8 cellular contexts compared by ENCODE assay signal in the genomic region with DNA sequence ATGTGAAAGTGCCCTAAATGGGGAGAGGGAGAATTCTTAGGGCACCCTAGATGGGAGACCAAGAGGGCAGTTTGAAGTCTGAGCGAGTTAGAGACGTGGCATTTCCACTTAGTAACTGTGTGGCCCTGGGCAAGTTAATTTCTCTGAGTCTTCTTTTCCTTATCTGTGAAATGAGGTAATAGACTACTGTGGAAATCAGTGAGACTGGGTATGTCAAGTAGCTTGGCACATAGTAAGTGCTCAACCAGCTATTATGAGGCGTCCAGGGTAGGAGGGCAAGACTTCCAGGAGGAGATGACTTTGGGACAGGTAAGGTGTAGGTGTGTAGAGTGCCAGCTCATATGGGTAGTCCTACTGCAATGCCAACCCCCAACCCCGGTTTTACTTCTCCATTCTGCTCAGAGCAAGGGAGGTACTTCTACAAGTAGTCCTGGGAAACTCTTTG. TPM values are rescaled to one million over a fixed set of nuclear protein-coding genes. Genes with fewer than 3 reads are reported as not detected.
DNase-seq lines count a peak whose midpoint lies in the region; ATAC-seq, FAIRE-seq and TF ChIP-seq lines count a peak whose summit lies in the region.

No MANE protein-coding gene starts in this region.

- H4K20me1 ChIP-seq in H1 (replicated peaks in 1 of 2; ENCODE audit: control insufficient read depth in 1 of 2, insufficient read depth in 2 of 2, low read length in 2 of 2): no peaks in the 10 kb centered on the region
- peaks cover 10% of the 10 kb centered on the region for H4K20me1 ChIP-seq in neural progenitor cell (ENCODE audit: low read depth)

- no peaks in the 10 kb centered on the region for H3K36me3 ChIP-seq in H1 (ENCODE audit: control insufficient read depth in 2 of 4, insufficient read depth in 4 of 4, low read length in 3 of 4)
- H3K36me3 ChIP-seq in neural progenitor cell: no peaks in the 10 kb centered on the region

- H3K4me1 ChIP-seq in H1 (replicated peaks in 1 of 4; ENCODE audit: control insufficient read depth in 3 of 4, insufficient read depth in 4 of 4, low read length in 3 of 4): peaks cover 0 to 4% (median 0%) of the 10 kb centered on the region in 4 experiments; a peak in 3 of 7 replicates
- peaks cover 7% of the 10 kb centered on the region for H3K4me1 ChIP-seq in neural progenitor cell

- CTCF ChIA-PET in H1 (lab: Charles Lee; ENCODE audit: partially characterized antibody): no interaction called here

- H4K5ac ChIP-seq in H1 (ENCODE audit: insufficient read length, low read depth, low read length): no peak overlapping the region

- no peak overlapping the region for H2BK20ac ChIP-seq in H1 (ENCODE audit: low read length)

- H3K18ac ChIP-seq in H1 (ENCODE audit: extremely low read depth, low read length): no peak overlapping the region

- 79% methylated on average over 4 of the region's 4 CpGs; no CpG with 5 or more reads in 1 of the 2 experiments for WGBS in H1 (ENCODE audit: extremely low coverage in 1 of 2, insufficient coverage in 1 of 2, insufficient read length in 1 of 2, insufficient replicate concordance in 2 of 2, low coverage in 1 of 2, low lambda C conversion rate in 2 of 2, missing lambda C conversion rate in 1 of 2), 2 experiments

- H3F3A ChIP-seq in neural progenitor cell (ENCODE audit: low read depth): peaks cover 5% of the 10 kb centered on the region

- POLR2A ChIA-PET in H1 (lab: Charles Lee; ENCODE audit: partially characterized antibody): no interaction called here

- H3K9me3 Mint-ChIP-seq in T-helper 2 cell treated with Interferon-gamma antibody and Interleukin-4, amounts not matched to agents 5 μg/mL and 100 μg/mL, for 36 hours: no peaks in the 10 kb centered on the region
- H3K9me3 Mint-ChIP-seq in neural progenitor cell: no peaks in the 10 kb centered on the region

- H3K79me2 ChIP-seq in H1 (ENCODE audit: control insufficient read depth in 1 of 2, insufficient read depth in 2 of 2, low read length in 2 of 2) (no peaks in the 10 kb centered on the region), neural progenitor cell (ENCODE audit: low read depth) (peaks cover 39% of the 10 kb centered on the region)

- no peak for TF ChIP-seq RAD21 in H1 (IDR thresholded peaks at IDR 0.05 in 1 of 2, conservative IDR thresholded peaks at IDR 0.05 in 1 of 2; ENCODE audit: low read depth in 2 of 2, low read length in 2 of 2)

- no peaks in the 10 kb centered on the region for H3K27me3 ChIP-seq in H1 (replicated peaks in 1 of 4; ENCODE audit: control insufficient read depth in 3 of 4, extremely low read depth in 1 of 4, insufficient read depth in 3 of 4, low read length in 3 of 4)
- H3K27me3 ChIP-seq in neural progenitor cell: peaks cover 13% of the 10 kb centered on the region

- FAIRE-seq in H1 (lab: Jason Lieb, UNC): no peak

- H3K4ac ChIP-seq in H1 (replicated peaks; ENCODE audit: insufficient read length, low read depth, low read length): no peak overlapping the region

- no peaks in the 10 kb centered on the region; the same call in 1 of the 2 replicates for H3K79me1 ChIP-seq in H1 (ENCODE audit: low read depth, low read length)

- no peak overlapping the region for H2BK120ac ChIP-seq in H1 (replicated peaks; ENCODE audit: low read depth, low read length)

- H3K27ac ChIP-seq in H1 (ENCODE audit: low read depth, low read length) (no peak overlapping the region), neural progenitor cell (no peak overlapping the region)

- no peak for TF ChIP-seq POLR2A in H1 (IDR thresholded peaks at IDR 0.05; ENCODE audit: control extremely low read depth in 1 of 2, low read depth in 2 of 2, low read length in 2 of 2)

- H2AFZ ChIP-seq in H1 (ENCODE audit: low read length) (no peak overlapping the region), neural progenitor cell (replicated peaks) (no peak overlapping the region)

- peaks cover 2 to 14% of the 10 kb centered on the region in 2 experiments; a peak in 3 of 4 replicates for H3K9me3 ChIP-seq in H1 (ENCODE audit: insufficient read depth in 2 of 2, low read depth in 1 of 2, low read length in 1 of 2)
- H3K9me3 ChIP-seq in neural progenitor cell (ENCODE audit: low read depth): no peaks in the 10 kb centered on the region

- no peak for TF ChIP-seq CTCF in H1 (IDR thresholded peaks at IDR 0.05; ENCODE audit: control extremely low read depth in 1 of 3, insufficient read depth in 1 of 3, low read depth in 1 of 3, low read length in 3 of 3)
- TF ChIP-seq CTCF in neural progenitor cell (IDR thresholded peaks at IDR 0.05): no peak

- H3K56ac ChIP-seq in H1 (replicated peaks; ENCODE audit: insufficient read length, low read depth, low read length): no peak overlapping the region

- TF ChIP-seq EP300 in H1 (IDR thresholded peaks at IDR 0.05; ENCODE audit: borderline replicate concordance in 1 of 2, low read depth in 2 of 2, low read length in 2 of 2): no peak

- H3K27ac Mint-ChIP-seq in T-helper 2 cell treated with Interferon-gamma antibody and Interleukin-4, amounts not matched to agents 5 μg/mL and 100 μg/mL, for 36 hours: peak overlapping the region; percentile 85
- no peak overlapping the region for H3K27ac Mint-ChIP-seq in neural progenitor cell

- H3K4me2 ChIP-seq in H1 (ENCODE audit: insufficient read depth in 1 of 2, low read depth in 2 of 2, low read length in 2 of 2) (peak overlapping the region; percentile 47 to 74), neural progenitor cell (peak overlapping the region; percentile 82)

- H3K23ac ChIP-seq in H1 (ENCODE audit: insufficient read length): no peak overlapping the region

- no peak overlapping the region for H2BK12ac ChIP-seq in H1 (ENCODE audit: low read depth, low read length)

- H4K8ac ChIP-seq in H1 (ENCODE audit: extremely low read depth, insufficient read depth, low read length): no peak overlapping the region

- no peak overlapping the region for H4K91ac ChIP-seq in H1 (replicated peaks; ENCODE audit: insufficient read length, low read length)

- H3K9ac ChIP-seq in H1 (replicated peaks in 1 of 4; ENCODE audit: extremely low read depth in 1 of 4, low read depth in 3 of 4, low read length in 3 of 4): peak overlapping the region in 1 of 4 experiments; percentile 35; a peak in 1 of 7 replicates
- no peak overlapping the region for H3K9ac ChIP-seq in neural progenitor cell

- no peak overlapping the region for H2BK5ac ChIP-seq in H1 (ENCODE audit: low read depth, low read length)

- H3K23me2 ChIP-seq in H1 (ENCODE audit: low read depth, low read length): peaks cover 8% of the 10 kb centered on the region; the same call in 1 of the 2 replicates

- ATAC-seq in HG02884 (IDR thresholded peaks at IDR 0.05; ENCODE audit: unreplicated experiment): peak; percentile 55

- no peak overlapping the region for H2BK15ac ChIP-seq in H1 (ENCODE audit: low read length)

- H3K36me3 Mint-ChIP-seq in T-helper 2 cell treated with Interferon-gamma antibody and Interleukin-4, amounts not matched to agents 5 μg/mL and 100 μg/mL, for 36 hours (ENCODE audit: low read depth): peaks cover 11% of the 10 kb centered on the region
- no peaks in the 10 kb centered on the region for H3K36me3 Mint-ChIP-seq in neural progenitor cell

- H3K4me3 ChIP-seq in H1 (ENCODE audit: extremely low read depth in 1 of 4, insufficient read depth in 2 of 4, low read depth in 3 of 4, low read length in 4 of 4) (peak overlapping the region; percentile 70 to 87 (median 78)), neural progenitor cell (peak overlapping the region; percentile 85)

- H3K4me1 Mint-ChIP-seq in T-helper 2 cell treated with Interferon-gamma antibody and Interleukin-4, amounts not matched to agents 5 μg/mL and 100 μg/mL, for 36 hours (ENCODE audit: low read depth): peaks cover 29% of the 10 kb centered on the region
- peaks cover 12% of the 10 kb centered on the region for H3K4me1 Mint-ChIP-seq in neural progenitor cell

- H3K4me3 Mint-ChIP-seq in T-helper 2 cell treated with Interferon-gamma antibody and Interleukin-4, amounts not matched to agents 5 μg/mL and 100 μg/mL, for 36 hours: peak overlapping the region; percentile 89
- H3K4me3 Mint-ChIP-seq in neural progenitor cell: peak overlapping the region; percentile 90

- H3K27me3 Mint-ChIP-seq in T-helper 2 cell treated with Interferon-gamma antibody and Interleukin-4, amounts not matched to agents 5 μg/mL and 100 μg/mL, for 36 hours (ENCODE audit: low read depth): no peaks in the 10 kb centered on the region
- H3K27me3 Mint-ChIP-seq in neural progenitor cell (ENCODE audit: insufficient read depth, low read depth): peaks cover 4% of the 10 kb centered on the region

- H3K14ac ChIP-seq in H1 (ENCODE audit: insufficient read length): no peak overlapping the region

- peak; percentile 12 for DNase-seq in T-helper 2 cell treated with Interferon-gamma antibody and Interleukin-4, amounts not matched to agents 5 μg/mL and 100 μg/mL, for 36 hours (ENCODE audit: low spot score)
- DNase-seq in T-helper 2 cell: no peak
- peak; percentile 65 for DNase-seq in RPMI8226
- DNase-seq in H1 (ENCODE audit: low read depth in 1 of 2, low spot score in 2 of 2): no peak
- DNase-seq in neural progenitor cell (ENCODE audit: low spot score): no peak
- no peak for DNase-seq in kidney glomerular epithelial cell (lab: John Stamatoyannopoulos, UW)
- no peak for DNase-seq in NCI-H187 treated with DMSO at 0.1 percent for 48 hours (lab: John Stamatoyannopoulos, UW)

- H2AK5ac ChIP-seq in H1 (ENCODE audit: low read depth, low read length): no peak overlapping the region

TF ChIP-seq in H1, 55 proteins besides CTCF, POLR2A, EP300 and RAD21 (continues in another document):
- TF ChIP-seq ATF2 (IDR thresholded peaks at IDR 0.05; ENCODE audit: low read length): no peak
- no peak for TF ChIP-seq SIX5 (IDR thresholded peaks at IDR 0.05; ENCODE audit: low read depth, low read length)

RNA-seq across cellular contexts. Expression of gene KIF3B, which starts 0.8 kb away (rescaled TPM):
- total RNA-seq in H1 (2021; fragmentation: NEBNext Ultra II Directional; extraction: Animal tissue kit (Norgen Biotek cat#: 25700)): 22.1 and 22.4 TPM in 2 replicates
- polyA plus RNA-seq in H1 (2011; rRNA removed): 7.3 and 10.1 TPM in 2 replicates
- polyA plus RNA-seq in H1 (2011; cell fraction: cytosol; rRNA removed): 10.7 TPM
- polyA plus RNA-seq in H1 (2011; cell fraction: nucleus; rRNA removed): 11.7 TPM
- polyA plus RNA-seq in H1 (2012, experiment 1 of 2): 12.0 to 19.2 TPM (median 14.7 TPM) in 4 replicates
- 1.1 TPM for polyA plus RNA-seq in H1 (2012, experiment 2 of 2)
- 15.2 TPM for polyA plus RNA-seq in H1 (2013, experiment 1 of 2)
- polyA plus RNA-seq in H1 (2013, experiment 2 of 2): 14.7 TPM
- 20.8 and 24.1 TPM in 2 replicates for polyA minus RNA-seq in H1 (2011; rRNA and poly(A)+ RNA removed)
- polyA minus RNA-seq in H1 (2011; cell fraction: cytosol; rRNA and poly(A)+ RNA removed): 9.0 TPM
- 17.9 TPM for polyA minus RNA-seq in H1 (2011; cell fraction: nucleus; rRNA and poly(A)+ RNA removed)
- 16.8 and 20.9 TPM in 2 replicates for total RNA-seq in neural progenitor cell (ENCODE audit: low replicate concordance)

Comparison
In these comparisons a context has a peak if more than half of its experiments do, and no peak if none do; other contexts are left out.
1. DNase-seq: peak in T-helper 2 cell treated with Interferon-gamma antibody and Interleukin-4, amounts not matched to agents 5 μg/mL and 100 μg/mL, for 36 hours (single experiment) and RPMI8226 (single experiment); none in T-helper 2 cell (0 of 5), H1 (0 of 2), neural progenitor cell (single experiment), kidney glomerular epithelial cell (single experiment) and NCI-H187 treated with DMSO at 0.1 percent for 48 hours (single experiment).